8 cellular contexts compared by ENCODE assay signal in genomic region chr2:148021059-148021985, GRCh38. TPM values are rescaled to one million over a fixed set of nuclear protein-coding genes. Genes with fewer than 3 reads are reported as not detected.
DNase-seq lines count a peak whose midpoint lies in the region; FAIRE-seq and TF ChIP-seq lines count a peak whose summit lies in the region.

MBD5 (plus strand) TSS chr2:148021091.

- H3K4me1 Mint-ChIP-seq in activated CD4-positive, alpha-beta T cell treated with anti-CD3 and anti-CD28 coated beads, Interleukin-2, amount 10 ng/mL, durations not matched to agents 24 days and 14 days = peaks cover 48% of the 10 kb centered on the region

- peak within 1 kb of the TSS; percentile 94 for H3K4me3 Mint-ChIP-seq in activated CD4-positive, alpha-beta T cell treated with anti-CD3 and anti-CD28 coated beads, Interleukin-2, amount 10 ng/mL, durations not matched to agents 24 days and 14 days

- H3K4me1 ChIP-seq in endothelial cell of umbilical vein (ENCODE audit: control insufficient read depth, extremely low read depth, insufficient read depth, low read length) = peaks cover 25% of the 10 kb centered on the region

- no peak for TF ChIP-seq POLR2A in endothelial cell of umbilical vein (IDR thresholded peaks at IDR 0.05; ENCODE audit: low read depth, low read length)

- dilution Hi-C loops in endothelial cell of umbilical vein (cut with MboI; ENCODE audit: extremely low pct_ligation_motif_present, low sequenced_read_pairs) = no loop called here

- H3K36me3 ChIP-seq in endothelial cell of umbilical vein (ENCODE audit: control insufficient read depth in 2 of 2, extremely low read depth in 1 of 2, insufficient read depth in 2 of 2, low read length in 2 of 2) = no peaks in the 10 kb centered on the region

- POLR2A ChIA-PET in HEK293T (lab: Yijun Ruan, JAX) (interaction anchor here (1.0 to 1.4 kb wide), 7 partner anchors 8 to 438 kb away, joined by 3 to 5 read pairs (median 4); no protein-coding TSS in a partner anchor), endothelial cell of umbilical vein (lab: Charles Lee) (interaction anchor here (0.6 to 1.5 kb wide), 9 partner anchors 8 to 1885 kb away, joined by 3 to 15 read pairs (median 5); no protein-coding TSS in a partner anchor)

- H3K36me3 Mint-ChIP-seq in activated CD4-positive, alpha-beta T cell treated with anti-CD3 and anti-CD28 coated beads, Interleukin-2, amount 10 ng/mL, durations not matched to agents 24 days and 14 days (ENCODE audit: low read depth) = peaks cover 7% of the 10 kb centered on the region

- peak within 1 kb of the TSS; percentile 99 for H3K4me2 ChIP-seq in endothelial cell of umbilical vein (ENCODE audit: insufficient read depth, low read length)

- H3K27ac ChIP-seq in endothelial cell of umbilical vein (ENCODE audit: insufficient read depth, low read depth, low read length) = peak within 1 kb of the TSS; percentile 74

- peak within 1 kb of the TSS; percentile 93 for H3K27ac Mint-ChIP-seq in activated CD4-positive, alpha-beta T cell treated with anti-CD3 and anti-CD28 coated beads, Interleukin-2, amount 10 ng/mL, durations not matched to agents 24 days and 14 days

- DNase-seq in NCI-H526 (lab: John Stamatoyannopoulos, UW) (peak; percentile 67 to 72), NCI-H526 treated with DMSO at 0.1 percent for 48 hours (lab: John Stamatoyannopoulos, UW) (no peak), HEK293T (ENCODE audit: extremely low spot score) (no peak), NCI-H1092 (lab: John Stamatoyannopoulos, UW) (peak; percentile 20), endothelial cell of umbilical vein (ENCODE audit: low read depth, low spot score) (peak; percentile 67), mucosa of gallbladder (ENCODE audit: low spot score) (peak; percentile 23)
- peak; percentile 90 for DNase-seq in activated CD4-positive, alpha-beta T cell treated with anti-CD3 and anti-CD28 coated beads, Interleukin-2, amount 10 ng/mL, durations not matched to agents 24 days and 14 days
- DNase-seq in stimulated activated naive CD4-positive, alpha-beta T cell treated with Interleukin-2 at 50 U/mL for 16 hours (lab: John Stamatoyannopoulos, UW) = peak; percentile 60

- CTCF ChIA-PET in HEK293T (lab: Yijun Ruan, JAX) (interaction anchor here (1.2 kb wide), 1 partner anchor 35 kb away, joined by 3 read pairs; no protein-coding TSS in a partner anchor), endothelial cell of umbilical vein (lab: Charles Lee) (interaction anchor here (0.6 to 4.9 kb wide), 16 partner anchors 11 to 995 kb away, joined by 3 to 59 read pairs (median 4); partner anchors contain the start of gene EPC2)

- H3K27me3 ChIP-seq in endothelial cell of umbilical vein (ENCODE audit: control insufficient read depth in 2 of 2, insufficient read depth in 2 of 2, low read length in 2 of 2) = no peaks in the 10 kb centered on the region

- intact Hi-C loops in activated CD4-positive, alpha-beta T cell treated with anti-CD3 and anti-CD28 coated beads, Interleukin-2, amount 10 ng/mL, durations not matched to agents 24 days and 14 days (cut with micrococcal nuclease) = loop anchor here (1.0 to 5.0 kb wide), 5 partner anchors 177 to 905 kb away; partner anchors contain the start of gene ACVR2A
- intact Hi-C loops in endothelial cell of umbilical vein (cut with micrococcal nuclease) = loop anchor here (2.0 kb wide), 4 partner anchors 75 to 623 kb away; partner anchors contain the start of genes ACVR2A and EPC2

- peak within 1 kb of the TSS; percentile 88 for H2AFZ ChIP-seq in endothelial cell of umbilical vein (ENCODE audit: low read depth, low read length)

- FAIRE-seq in endothelial cell of umbilical vein (lab: Jason Lieb, UNC) = no peak

- H3K79me2 ChIP-seq in endothelial cell of umbilical vein (ENCODE audit: control insufficient read depth, insufficient read depth, low read length) = peaks cover 66% of the 10 kb centered on the region

- H3K9me1 ChIP-seq in endothelial cell of umbilical vein (replicated peaks; ENCODE audit: control insufficient read depth, extremely low read depth, insufficient read depth, low read length) = no peaks in the 10 kb centered on the region

- TF ChIP-seq CTCF in endothelial cell of umbilical vein (IDR thresholded peaks at IDR 0.05; ENCODE audit: extremely low read depth in 1 of 2, insufficient read depth in 1 of 2, low read depth in 1 of 2, low read length in 2 of 2) = no peak

- no peaks in the 10 kb centered on the region for H3K27me3 Mint-ChIP-seq in activated CD4-positive, alpha-beta T cell treated with anti-CD3 and anti-CD28 coated beads, Interleukin-2, amount 10 ng/mL, durations not matched to agents 24 days and 14 days

- H3K9ac ChIP-seq in endothelial cell of umbilical vein (replicated peaks; ENCODE audit: extremely low read depth, insufficient read depth, low read length) = peak within 1 kb of the TSS; percentile 91

- no peaks in the 10 kb centered on the region for H4K20me1 ChIP-seq in endothelial cell of umbilical vein (replicated peaks; ENCODE audit: control insufficient read depth, extremely low read depth, insufficient read depth, low read length)

- no peaks in the 10 kb centered on the region for H3K9me3 ChIP-seq in endothelial cell of umbilical vein (replicated peaks; ENCODE audit: control insufficient read depth, insufficient read depth, low read length)

- H3K4me3 ChIP-seq in endothelial cell of umbilical vein (replicated peaks in 1 of 3; ENCODE audit: insufficient read depth in 1 of 3, low read depth in 1 of 3, low read length in 3 of 3) = peak within 1 kb of the TSS; percentile 77 to 88 (median 88)

- H3K9me3 Mint-ChIP-seq in activated CD4-positive, alpha-beta T cell treated with anti-CD3 and anti-CD28 coated beads, Interleukin-2, amount 10 ng/mL, durations not matched to agents 24 days and 14 days = no peaks in the 10 kb centered on the region

- BruUV-seq in endothelial cell of umbilical vein (replicated peaks; lab: Mats Ljungman, UMichigan) = TSS peak; percentile 35

TF ChIP-seq in HEK293T, 16 proteins besides CTCF, POLR2A, EP300 and RAD21:
- TF ChIP-seq L3MBTL2 (conservative IDR thresholded peaks at IDR 0.05) (no peak), BHLHE40 (IDR thresholded peaks at IDR 0.05; ENCODE audit: borderline replicate concordance) (no peak), SP1 (IDR thresholded peaks at IDR 0.05) (no peak), CTBP1 (IDR thresholded peaks at IDR 0.05; ENCODE audit: borderline replicate concordance) (no peak), PKNOX1 (IDR thresholded peaks at IDR 0.05) (no peak), ARNT (IDR thresholded peaks at IDR 0.05) (no peak), FOXM1 (IDR thresholded peaks at IDR 0.05; ENCODE audit: borderline replicate concordance) (peak; percentile 76; the same call in 1 of the 2 replicates)
TF ChIP-seq in HEK293T: peak in this region for 1.

TF ChIP-seq in endothelial cell of umbilical vein, 7 proteins besides CTCF, POLR2A, EP300 and RAD21:
- no peak for TF ChIP-seq FOS (IDR thresholded peaks at IDR 0.05; ENCODE audit: borderline replicate concordance, insufficient read depth, low read length)
- TF ChIP-seq GATA2 (IDR thresholded peaks at IDR 0.05; ENCODE audit: insufficient read depth, insufficient read length, low read depth, low read length) = no peak
- no peak for TF ChIP-seq POLR2AphosphoS5 (IDR thresholded peaks at IDR 0.05; ENCODE audit: insufficient read depth, low read depth, low read length)
- no peak for TF ChIP-seq MYC (IDR thresholded peaks at IDR 0.05; ENCODE audit: low read depth, low read length)
- TF ChIP-seq, protein P1, sequence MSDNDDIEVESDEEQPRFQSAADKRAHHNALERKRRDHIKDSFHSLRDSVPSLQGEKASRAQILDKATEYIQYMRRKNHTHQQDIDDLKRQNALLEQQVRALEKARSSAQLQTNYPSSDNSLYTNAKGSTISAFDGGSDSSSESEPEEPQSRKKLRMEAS (IDR thresholded peaks at IDR 0.05; ENCODE audit: insufficient read depth, insufficient read length) = no peak
- TF ChIP-seq EZH2 (IDR thresholded peaks at IDR 0.05; ENCODE audit: borderline replicate concordance, low read depth, low read length, severe bottlenecking) = no peak
- no peak for TF ChIP-seq JUN (IDR thresholded peaks at IDR 0.05; ENCODE audit: borderline replicate concordance, insufficient read depth, insufficient read length, low read depth)

RNA-seq across cellular contexts. Expression of gene MBD5, which starts in this region (rescaled TPM):
- 20.4 and 24.6 TPM in 2 replicates for total RNA-seq in activated CD4-positive, alpha-beta T cell treated with anti-CD3 and anti-CD28 coated beads, Interleukin-2, amount 10 ng/mL, durations not matched to agents 24 days and 14 days
- total RNA-seq in endothelial cell of umbilical vein (34.8 and 37.0 TPM in 2 replicates), mucosa of gallbladder (52.8 TPM)
- 10.9 and 11.3 TPM in 2 replicates for polyA plus RNA-seq in endothelial cell of umbilical vein
- polyA plus RNA-seq in endothelial cell of umbilical vein (2011; cell fraction: cytosol; rRNA removed) = 7.5 and 9.0 TPM in 2 replicates
- 30.3 and 31.9 TPM in 2 replicates for polyA plus RNA-seq in endothelial cell of umbilical vein (2011; cell fraction: nucleus; rRNA removed)
- 12.5 and 13.5 TPM in 2 replicates for polyA plus RNA-seq in endothelial cell of umbilical vein (2012)
- 89.0 and 146 TPM in 2 replicates for polyA minus RNA-seq in endothelial cell of umbilical vein
- polyA minus RNA-seq in endothelial cell of umbilical vein (2011; cell fraction: cytosol; rRNA and poly(A)+ RNA removed) = 9.9 TPM
- 223 and 229 TPM in 2 replicates for polyA minus RNA-seq in endothelial cell of umbilical vein (2011; cell fraction: nucleus; rRNA and poly(A)+ RNA removed)

Comparison
In these comparisons a context has a peak if more than half of its experiments do, and no peak if none do; other contexts are left out.
1. DNase-seq: peak in NCI-H526 (2 of 2), NCI-H1092 (single experiment), activated CD4-positive, alpha-beta T cell treated with anti-CD3 and anti-CD28 coated beads, Interleukin-2, amount 10 ng/mL, durations not matched to agents 24 days and 14 days (single experiment), endothelial cell of umbilical vein (single experiment), mucosa of gallbladder (single experiment) and stimulated activated naive CD4-positive, alpha-beta T cell treated with Interleukin-2 at 50 U/mL for 16 hours (single experiment); none in NCI-H526 treated with DMSO at 0.1 percent for 48 hours (single experiment) and HEK293T (single experiment).